ENCODE assay signal across 9 cellular contexts in genomic region chr19:6057651-6058365, GRCh38. TPM values are rescaled to one million over a fixed set of nuclear protein-coding genes. Genes with fewer than 3 reads are reported as not detected.
DNase-seq lines count a peak whose midpoint lies in the region; ATAC-seq and TF ChIP-seq lines count a peak whose summit lies in the region.
"Had no signal": no experiment of that assay in that cellular context is flagged by ENCODE, and none has a peak within 500 bp of the region (broad histone marks: within the 10 kb centered on the region; RNA-seq: fewer than 3 reads in every experiment).

No MANE protein-coding gene starts in this region.

- TF ChIP-seq EP300 in esophagus muscularis mucosa (IDR thresholded peaks at IDR 0.05), result no peak
- no peak for TF ChIP-seq EP300 in ovary (IDR thresholded peaks at IDR 0.05)

- in situ Hi-C loops in KBM-7 (cut with MboI; ENCODE audit: low pct_unique_long_range_greater_than_20kb, low sequenced_read_pairs), result no loop called here

- ATAC-seq in heart right ventricle (peak in 1 of 8 donors; percentile 34), left ventricle myocardium superior (no peak), GM18861 (IDR thresholded peaks at IDR 0.05; ENCODE audit: unreplicated experiment) (no peak)

- intact Hi-C loops in heart right ventricle (cut with DNase I) (loop anchor here in 7 of 10 donors (2.0 to 5.0 kb wide), 6 partner anchors 39 to 54 kb away; partner anchors contain the start of gene RFX2 (in 3 of the 7)), left ventricle myocardium superior (cut with micrococcal nuclease) (no loop called here), esophagus muscularis mucosa (cut with DNase I) (loop anchor here (2.0 kb wide), 1 partner anchor 51 kb away; no protein-coding TSS in a partner anchor), ovary (cut with DNase I) (loop anchor here in 3 of 4 donors (2.0 to 10.0 kb wide), 3 partner anchors 49 to 217 kb away; partner anchors contain the start of genes MLLT1 (in 1 of the 3) and RFX2 (in 1 of the 3)), vagina (cut with DNase I) (loop anchor here (5.0 kb wide), 2 partner anchors 49 to 219 kb away; partner anchors contain the start of gene MLLT1)

- H3K36me3 ChIP-seq in heart right ventricle (no peaks in the 10 kb centered on the region), esophagus muscularis mucosa (no peaks in the 10 kb centered on the region), ovary (no peaks in the 10 kb centered on the region), vagina (no peaks in the 10 kb centered on the region)

- H3K27me3 ChIP-seq in heart right ventricle (no peaks in the 10 kb centered on the region), esophagus muscularis mucosa (no peaks in the 10 kb centered on the region), ovary (no peaks in the 10 kb centered on the region), vagina (no peaks in the 10 kb centered on the region)

- peaks cover 31 to 75% (median 51%) of the 10 kb centered on the region in 9 donors for H3K4me1 ChIP-seq in heart right ventricle
- peaks cover 62 to 95% (median 86%) of the 10 kb centered on the region in 4 donors for H3K4me1 ChIP-seq in esophagus muscularis mucosa
- H3K4me1 ChIP-seq in ovary (ENCODE audit: insufficient read depth), result peaks cover 29% of the 10 kb centered on the region
- H3K4me1 ChIP-seq in vagina, result peaks cover 68% of the 10 kb centered on the region

- peak in 2 of 9 donors; percentile 36 to 41 for TF ChIP-seq CTCF in heart right ventricle (IDR thresholded peaks at IDR 0.05)
- peak in 2 of 3 experiments; percentile 33 to 43 for TF ChIP-seq CTCF in esophagus muscularis mucosa (IDR thresholded peaks at IDR 0.05)
- no peak for TF ChIP-seq CTCF in ovary (IDR thresholded peaks at IDR 0.05)
- no peak for TF ChIP-seq CTCF in vagina (IDR thresholded peaks at IDR 0.05)

- H3K4me3 ChIP-seq in heart right ventricle, result no peak overlapping the region
- peak overlapping the region in 3 of 4 donors; percentile 0 to 38 (median 37) for H3K4me3 ChIP-seq in esophagus muscularis mucosa
- no peak overlapping the region for H3K4me3 ChIP-seq in ovary
- peak overlapping the region in 1 of 2 donors; percentile 3 for H3K4me3 ChIP-seq in vagina

- no peak for DNase-seq in heart right ventricle
- DNase-seq in left ventricle myocardium superior, result no peak
- DNase-seq in esophagus muscularis mucosa (ENCODE audit: extremely low spot score), result peak; percentile 86
- no peak for DNase-seq in ovary
- peak in 1 of 2 donors; percentile 88 for DNase-seq in vagina (ENCODE audit: extremely low spot score in 2 of 2)
- no peak for DNase-seq in DMS153 treated with DMSO at 0.1 percent for 48 hours (lab: John Stamatoyannopoulos, UW; ENCODE audit: unreplicated experiment)
- DNase-seq in KBM-7, result no peak
- DNase-seq: activated naive CD4-positive, alpha-beta T cell treated with anti-CD3 and anti-CD28 coated beads, Interleukin-2, amount 50 U/mL, for 16 hours had no signal

- peak overlapping the region; percentile 86 to 95 (median 91) for H3K27ac ChIP-seq in heart right ventricle
- H3K27ac ChIP-seq in esophagus muscularis mucosa (replicated peaks in 1 of 4), result peak overlapping the region; percentile 92 to 94 (median 94)
- H3K27ac ChIP-seq in ovary, result peak overlapping the region; percentile 72 to 94
- peak overlapping the region; percentile 93 for H3K27ac ChIP-seq in vagina

- peak; percentile 24 for TF ChIP-seq POLR2A in esophagus muscularis mucosa (IDR thresholded peaks at IDR 0.05; ENCODE audit: low read depth)
- TF ChIP-seq POLR2A in ovary (IDR thresholded peaks at IDR 0.05), result no peak
- TF ChIP-seq POLR2A in vagina (IDR thresholded peaks at IDR 0.05), result no peak

- H3K9me3 ChIP-seq in heart right ventricle (peaks cover 0 to 6% (median 0%) of the 10 kb centered on the region in 11 donors), esophagus muscularis mucosa (no peaks in the 10 kb centered on the region), ovary (no peaks in the 10 kb centered on the region), vagina (no peaks in the 10 kb centered on the region)

- 77 to 80% methylated on average over 13 of the region's 13 CpGs for WGBS in heart right ventricle, 2 donors
- WGBS in esophagus muscularis mucosa, result 48% methylated on average over 11 of the region's 13 CpGs
- WGBS in ovary, 3 donors, result 77 to 82% (median 79%) methylated on average over 13 of the region's 13 CpGs

RNA-seq across cellular contexts. Expression of gene RFX2, which starts 52.5 kb away (rescaled TPM):
- total RNA-seq in heart right ventricle (10 to 100 TPM in 1 of 10 donors, 1 to 10 TPM in 9; 4.2 to 11.5 (median 5.0) TPM), left ventricle myocardium superior (4.8 TPM), esophagus muscularis mucosa (10 to 100 TPM; 25.5 to 49.9 (median 32.8) TPM), ovary (10 to 100 TPM in 6 of 7 donors, 1 to 10 TPM in 1; 9.7 to 31.2 (median 14.1) TPM), vagina (12.0 TPM)
- polyA plus RNA-seq in heart right ventricle (10 to 100 TPM in 1 of 2 donors, 1 to 10 TPM in 1; 6.6 to 17.4 TPM), ovary (10 to 100 TPM in 1 of 2 donors, 1 to 10 TPM in 1; 5.9 to 10.7 TPM)

Comparison
In these comparisons a context has a peak if more than half of its experiments do, and no peak if none do; other contexts are left out.
1. H3K4me3 ChIP-seq: peak in esophagus muscularis mucosa (3 of 4); none in heart right ventricle (0 of 10) and ovary (single experiment).
2. CTCF ChIP-seq: peak in esophagus muscularis mucosa (2 of 3); none in ovary (0 of 3) and vagina (0 of 3).
3. Peak in every context shown above with its lines, with median percentiles within 50 percentile points of each other: H3K27ac ChIP-seq.